In genomic region chr6:34496103-34496685, GRCh38 we compare ENCODE assay signal across 36 cellular contexts. TPM values are rescaled to one million over a fixed set of nuclear protein-coding genes. Genes with fewer than 3 reads are reported as not detected.
DNase-seq lines count a peak whose midpoint lies in the region; TF ChIP-seq lines count a peak whose summit lies in the region.
"Had no signal": no experiment of that assay in that cellular context is flagged by ENCODE, and none has a peak within 500 bp of the region (broad histone marks: within the 10 kb centered on the region; RNA-seq: fewer than 3 reads in every experiment).

No MANE protein-coding gene starts in this region.

- no peaks in the 10 kb centered on the region for H3K36me3 ChIP-seq in H7 (replicated peaks; ENCODE audit: control insufficient read depth, insufficient read depth, low read length)
- no peaks in the 10 kb centered on the region for H3K36me3 ChIP-seq in mesenchymal stem cell (ENCODE audit: control insufficient read depth in 1 of 2, insufficient read depth in 2 of 2, low read depth in 1 of 2, low read length in 2 of 2)
- H3K36me3 ChIP-seq: MG63, thoracic aorta, uterus had no signal

- H4K91ac ChIP-seq in mesenchymal stem cell (ENCODE audit: low read length) = peak overlapping the region; percentile 39

- no TSS peak for BruUV-seq in Calu3 (replicated peaks; lab: Mats Ljungman, UMichigan)

- no peak overlapping the region for H3K18ac ChIP-seq in mesenchymal stem cell (ENCODE audit: low read depth in 1 of 2, low read length in 2 of 2)

- DNase-seq in H7 = peak; percentile 29
- peak; percentile 95 for DNase-seq in NCI-H1105 treated with DMSO at 0.1 percent for 48 hours (lab: John Stamatoyannopoulos, UW)
- peak; percentile 22 for DNase-seq in NCI-H2227 treated with DMSO at 0.1 percent for 48 hours (lab: John Stamatoyannopoulos, UW)
- no peak for DNase-seq in mesenchymal stem cell
- DNase-seq in HuH-7.5 (ENCODE audit: low spot score) = no peak
- DNase-seq in endothelial cell (ENCODE audit: low spot score) = no peak
- DNase-seq in Calu3 = no peak
- DNase-seq: ACHN; activated B cell treated with CpG ODN at 0.5 μM for 24 hours; activated CD4-positive, alpha-beta T cell treated with anti-CD3 and anti-CD28 coated beads, Interleukin-2, amount 50 U/mL, for 4 hours; activated naive CD4-positive, alpha-beta T cell; activated T-cell treated with anti-CD3 and anti-CD28 coated beads, Interleukin-2, amount 50 U/mL, for 48 hours; CD8-positive, alpha-beta memory T cell; dermis blood vessel endothelial cell; endodermal cell; GOT3; islet precursor cell; MG63; naive thymus-derived CD8-positive, alpha-beta T cell; NCI-H187; NCI-H226; NCI-H82; nucleus accumbens; psoas muscle; stimulated activated CD4-positive, alpha-beta T cell treated with anti-CD3 and anti-CD28 coated beads, Interleukin-12 subunit alpha, Interleukin-12 subunit beta, amount 100 ng/mL, for 4 hours; stimulated activated CD4-positive, alpha-beta T cell treated with anti-CD3 and anti-CD28 coated beads, Interleukin-2, amount 100 ng/mL, for 48 hours; stimulated activated naive CD8-positive, alpha-beta T cell treated with anti-CD3 and anti-CD28 coated beads, Interleukin-15, amount 100 ng/mL, for 72 hours; uterus had no signal

- CTCF ChIA-PET in Calu3 (lab: Charles Lee) = interaction anchor here (0.6 to 1.3 kb wide), 7 partner anchors 15 to 1200 kb away, joined by 3 to 5 read pairs (median 3); no protein-coding TSS in a partner anchor

- H3K27me3 ChIP-seq in H7 (ENCODE audit: control insufficient read depth, insufficient read depth, low read length) (no peaks in the 10 kb centered on the region), mesenchymal stem cell (ENCODE audit: control insufficient read depth in 1 of 2, insufficient read depth in 1 of 2, low read length in 2 of 2) (peaks cover 14 to 33% of the 10 kb centered on the region in 2 experiments)
- H3K27me3 ChIP-seq: MG63, uterus had no signal

- no peak overlapping the region for H2BK12ac ChIP-seq in mesenchymal stem cell (ENCODE audit: low read length in 2 of 2)

- H3K27me3 Mint-ChIP-seq in endothelial cell (ENCODE audit: unreplicated experiment) (peaks cover 1% of the 10 kb centered on the region), Calu3 (ENCODE audit: unreplicated experiment) (peaks cover 63% of the 10 kb centered on the region)
- H3K27me3 Mint-ChIP-seq: activated B cell treated with CpG ODN at 0.5 μM for 24 hours; stimulated activated naive CD8-positive, alpha-beta T cell treated with anti-CD3 and anti-CD28 coated beads, Interleukin-15, amount 100 ng/mL, for 72 hours had no signal

- H3K9me3 Mint-ChIP-seq in endothelial cell (ENCODE audit: unreplicated experiment) (no peaks in the 10 kb centered on the region), Calu3 (ENCODE audit: low read depth, unreplicated experiment) (no peaks in the 10 kb centered on the region)

- H3K27ac ChIP-seq in mesenchymal stem cell (ENCODE audit: low read length, poor library complexity, severe bottlenecking) = no peak overlapping the region
- H3K27ac ChIP-seq: HL-60, KMS-11, psoas muscle, thoracic aorta, uterus had no signal

- no peak overlapping the region for H4K8ac ChIP-seq in mesenchymal stem cell (ENCODE audit: low read length)

- H3K4me1 Mint-ChIP-seq in endothelial cell (ENCODE audit: unreplicated experiment) = no peaks in the 10 kb centered on the region
- H3K4me1 Mint-ChIP-seq in Calu3 (ENCODE audit: low read depth, unreplicated experiment) = no peaks in the 10 kb centered on the region
- H3K4me1 Mint-ChIP-seq: activated B cell treated with CpG ODN at 0.5 μM for 24 hours; naive thymus-derived CD8-positive, alpha-beta T cell had no signal

- H3K9ac ChIP-seq in mesenchymal stem cell (ENCODE audit: low read length) = no peak overlapping the region
- H3K9ac ChIP-seq: KMS-11 had no signal

- H3K36me3 Mint-ChIP-seq in endothelial cell (ENCODE audit: low read depth, unreplicated experiment) (no peaks in the 10 kb centered on the region), Calu3 (ENCODE audit: insufficient read depth, unreplicated experiment) (no peaks in the 10 kb centered on the region)
- H3K36me3 Mint-ChIP-seq: CD8-positive, alpha-beta memory T cell; naive thymus-derived CD8-positive, alpha-beta T cell had no signal

- no peak overlapping the region for H3K4me3 Mint-ChIP-seq in endothelial cell (ENCODE audit: unreplicated experiment)
- no peak overlapping the region for H3K4me3 Mint-ChIP-seq in Calu3 (ENCODE audit: low read depth, unreplicated experiment)
- H3K4me3 Mint-ChIP-seq: activated B cell treated with CpG ODN at 0.5 μM for 24 hours; CD8-positive, alpha-beta memory T cell; endodermal cell; naive thymus-derived CD8-positive, alpha-beta T cell; stimulated activated naive CD8-positive, alpha-beta T cell treated with anti-CD3 and anti-CD28 coated beads, Interleukin-15, amount 100 ng/mL, for 72 hours had no signal

- intact Hi-C loops in Calu3 (cut with micrococcal nuclease; ENCODE audit: unreplicated experiment) = no loop called here

- H2AK5ac ChIP-seq in mesenchymal stem cell (ENCODE audit: low read length, severe bottlenecking) = no peak overlapping the region

- peaks cover 22% of the 10 kb centered on the region for H3K9me3 ChIP-seq in mesenchymal stem cell (ENCODE audit: control insufficient read depth, low read length)
- H3K9me3 ChIP-seq: MG63 had no signal

- no peak overlapping the region for H2BK5ac ChIP-seq in mesenchymal stem cell (ENCODE audit: low read depth, low read length, poor library complexity, severe bottlenecking)

- no peak overlapping the region for H3K4ac ChIP-seq in mesenchymal stem cell (ENCODE audit: low read depth in 1 of 2, low read length in 2 of 2)

- 65% methylated on average over 9 of the region's 9 CpGs for WGBS in mesenchymal stem cell

- peaks cover 1% of the 10 kb centered on the region for H3K4me1 ChIP-seq in mesenchymal stem cell (ENCODE audit: control insufficient read depth, insufficient read depth, low read depth, low read length)
- H3K4me1 ChIP-seq: uterus had no signal

- no peak overlapping the region for H3K4me2 ChIP-seq in mesenchymal stem cell (ENCODE audit: low read length, poor library complexity, severe bottlenecking)
- H3K4me2 ChIP-seq: KMS-11 had no signal

- H3K79me1 ChIP-seq in mesenchymal stem cell (replicated peaks; ENCODE audit: low read length, poor library complexity, severe bottlenecking) = no peaks in the 10 kb centered on the region

- TF ChIP-seq CTCF in endothelial cell (IDR thresholded peaks at IDR 0.05; ENCODE audit: unreplicated experiment) (no peak), Calu3 (IDR thresholded peaks at IDR 0.05; ENCODE audit: unreplicated experiment) (no peak)

- no peak overlapping the region for H2BK120ac ChIP-seq in mesenchymal stem cell (ENCODE audit: low read depth, low read length)

- no peak overlapping the region for H3K23ac ChIP-seq in mesenchymal stem cell (ENCODE audit: low read length in 2 of 2)

- H3K27ac Mint-ChIP-seq in endothelial cell (ENCODE audit: unreplicated experiment) = no peak overlapping the region
- H3K27ac Mint-ChIP-seq in Calu3 (ENCODE audit: unreplicated experiment) = no peak overlapping the region
- H3K27ac Mint-ChIP-seq: activated B cell treated with CpG ODN at 0.5 μM for 24 hours; CD8-positive, alpha-beta memory T cell; endodermal cell; naive thymus-derived CD8-positive, alpha-beta T cell; stimulated activated naive CD8-positive, alpha-beta T cell treated with anti-CD3 and anti-CD28 coated beads, Interleukin-15, amount 100 ng/mL, for 72 hours had no signal

- H3K4me3 ChIP-seq in H7 (ENCODE audit: insufficient read depth, low read depth, low read length) (no peak overlapping the region), mesenchymal stem cell (ENCODE audit: insufficient read depth in 1 of 2, low read depth in 1 of 2, low read length in 2 of 2) (no peak overlapping the region)
- H3K4me3 ChIP-seq: MG63, psoas muscle, thoracic aorta, uterus had no signal

- no peak overlapping the region for H2AFZ ChIP-seq in mesenchymal stem cell (ENCODE audit: low read depth, low read length)

- peak overlapping the region; percentile 26 for H2BK15ac ChIP-seq in mesenchymal stem cell (ENCODE audit: low read depth, poor library complexity, severe bottlenecking)

- peak overlapping the region in 1 of 2 experiments; percentile 62 for H3K14ac ChIP-seq in mesenchymal stem cell (ENCODE audit: low read length in 2 of 2)

RNA-seq across cellular contexts. Expression of gene PACSIN1, which starts 30.3 kb away (rescaled TPM):
- total RNA-seq in H7 (2014; rRNA removed; shearing (Covaris generic)) = 3.4 and 4.9 TPM in 2 replicates
- 0.07 TPM for polyA plus RNA-seq in mesenchymal stem cell (2013, experiment 1 of 2)
- polyA plus RNA-seq in mesenchymal stem cell (2013, experiment 2 of 2) = 0.03 TPM
- total RNA-seq in endothelial cell (ENCODE audit: unreplicated experiment) (0.08 TPM), Calu3 (2022) (0.26 and 0.69 TPM in 2 replicates)
- total RNA-seq: dermis blood vessel endothelial cell, esophagus mucosa, SK-MEL-5 had no signal

RNA-seq across cellular contexts. Expression of gene SPDEF, which starts 59.9 kb away (rescaled TPM):
- total RNA-seq in H7 (2014; rRNA removed; shearing (Covaris generic)) = 0.11 and 0.21 TPM in 2 replicates
- not detected for polyA plus RNA-seq in mesenchymal stem cell (2013, experiment 1 of 2)
- polyA plus RNA-seq in mesenchymal stem cell (2013, experiment 2 of 2) = 0.05 TPM
- total RNA-seq in endothelial cell (ENCODE audit: unreplicated experiment) = not detected
- 6.3 and 7.9 TPM in 2 replicates for total RNA-seq in Calu3 (2022)
- total RNA-seq: CD8-positive, alpha-beta memory T cell; naive thymus-derived CD8-positive, alpha-beta T cell; sciatic nerve; SK-MEL-5; T-helper 1 cell treated with Interleukin-12 subunit alpha and Interleukin-12 subunit beta and Interleukin-4 antibody, amounts not matched to agents 30 ng/mL and 1 ng/mL, for 36 hours; thoracic aorta had no signal
- polyA plus RNA-seq: BJ; CD8-positive, alpha-beta memory T cell; naive thymus-derived CD8-positive, alpha-beta T cell had no signal

Comparison
In these comparisons a context has a peak if more than half of its experiments do, and no peak if none do; other contexts are left out.
1. DNase-seq: peak in H7 (single experiment), NCI-H1105 treated with DMSO at 0.1 percent for 48 hours (single experiment) and NCI-H2227 treated with DMSO at 0.1 percent for 48 hours (single experiment); none in mesenchymal stem cell (single experiment), HuH-7.5 (single experiment), endothelial cell (single experiment) and Calu3 (single experiment).